2 cellular contexts compared by ENCODE assay signal in genomic region chr14:25298238-25298637, GRCh38.
TF ChIP-seq lines count a peak whose summit lies in the region.

No MANE protein-coding gene starts in this region.

TF ChIP-seq in A549, 52 proteins besides CTCF, POLR2A, EP300 and RAD21:
- TF ChIP-seq MAFK (IDR thresholded peaks at IDR 0.05; ENCODE audit: partially characterized antibody) (peak; percentile 76), GATA3 (IDR thresholded peaks at IDR 0.05; ENCODE audit: borderline replicate concordance) (no peak), RCOR1 (IDR thresholded peaks at IDR 0.05; ENCODE audit: low read depth, low read length) (no peak), ESRRA (IDR thresholded peaks at IDR 0.05; ENCODE audit: borderline replicate concordance, low read length) (no peak), TP53 (CRISPR knock-in tag; IDR thresholded peaks at IDR 0.05) (no peak), JUNB (IDR thresholded peaks at IDR 0.05) (no peak)

TF ChIP-seq in IMR-90, 13 proteins besides CTCF, POLR2A, EP300 and RAD21:
- TF ChIP-seq MAFK (IDR thresholded peaks at IDR 0.05; ENCODE audit: low read depth, low read length) (peak; percentile 80), USF2 (IDR thresholded peaks at IDR 0.05; ENCODE audit: low read depth, low read length) (no peak)
